Comparison of ENCODE assay signal across 17 cellular contexts in the genomic region with DNA sequence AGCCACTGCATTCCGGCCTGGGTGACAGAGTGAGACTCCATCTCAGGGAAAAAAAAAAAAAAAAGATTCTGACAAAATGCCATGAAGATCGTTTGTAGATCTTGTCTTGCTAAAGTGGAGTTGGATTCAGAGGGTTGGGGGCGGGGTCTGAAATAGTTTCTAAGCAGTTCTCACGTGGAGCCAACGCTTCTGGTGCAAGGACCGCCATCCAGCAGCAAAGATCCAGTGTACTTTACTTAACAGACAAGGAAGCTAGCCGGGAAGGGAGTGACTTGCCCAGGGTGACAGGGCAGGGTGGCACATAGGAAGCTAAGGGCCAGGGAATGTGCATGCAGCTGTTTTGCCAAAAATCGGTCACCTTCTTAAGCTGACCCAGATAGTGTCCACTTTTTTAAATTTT. TPM values are rescaled to one million over a fixed set of nuclear protein-coding genes. Genes with fewer than 3 reads are reported as not detected.
A peak's percentile ranks its signal among the peaks of the same experiment; 100 is the strongest.
DNase-seq lines count a peak whose midpoint lies in the region; ATAC-seq and TF ChIP-seq lines count a peak whose summit lies in the region.
"Had no signal": no experiment of that assay in that cellular context is flagged by ENCODE, and none has a peak within 500 bp of the region (broad histone marks: within the 10 kb centered on the region; RNA-seq: fewer than 3 reads in every experiment).

No MANE protein-coding gene starts in this region.

- CTCF ChIA-PET in activated CD8-positive, alpha-beta memory T cell treated with anti-CD3 and anti-CD28 coated beads, Interleukin-2, amount 10 ng/mL, durations not matched to agents 7 days and 5 days (lab: Charles Lee): interaction anchor here (0.7 to 3.3 kb wide), 4 partner anchors 21 to 102 kb away, joined by 3 to 10 read pairs (median 4); a partner anchor contains a TSS

- H3K36me3 Mint-ChIP-seq in activated CD8-positive, alpha-beta memory T cell treated with anti-CD3 and anti-CD28 coated beads, Interleukin-2, amount 10 ng/mL, durations not matched to agents 7 days and 5 days: peaks cover 41% of the 10 kb centered on the region
- H3K36me3 Mint-ChIP-seq in HFFc6 (ENCODE audit: low read depth): peaks cover 30% of the 10 kb centered on the region
- H3K36me3 Mint-ChIP-seq in chondrocyte (ENCODE audit: low read depth): peaks cover 42% of the 10 kb centered on the region

- no peak for ATAC-seq in activated CD8-positive, alpha-beta memory T cell treated with anti-CD3 and anti-CD28 coated beads, Interleukin-2, amount 10 ng/mL, durations not matched to agents 7 days and 5 days
- ATAC-seq in GM19455 (IDR thresholded peaks at IDR 0.05; ENCODE audit: unreplicated experiment): no peak

- TF ChIP-seq CTCF in HFFc6 (IDR thresholded peaks at IDR 0.05) (no peak), chondrocyte (IDR thresholded peaks at IDR 0.05) (no peak)

- H3K4me3 Mint-ChIP-seq in activated CD8-positive, alpha-beta memory T cell treated with anti-CD3 and anti-CD28 coated beads, Interleukin-2, amount 10 ng/mL, durations not matched to agents 7 days and 5 days: no peak overlapping the region
- no peak overlapping the region; the same call in 1 of the 2 replicates for H3K4me3 Mint-ChIP-seq in HFFc6
- peak overlapping the region; percentile 9 for H3K4me3 Mint-ChIP-seq in chondrocyte (ENCODE audit: unreplicated experiment)
- H3K4me3 Mint-ChIP-seq: immature natural killer cell had no signal

- intact Hi-C loops in posterior vena cava (cut with DNase I): no loop called here

- peak overlapping the region; percentile 52 for H3K27ac Mint-ChIP-seq in activated CD8-positive, alpha-beta memory T cell treated with anti-CD3 and anti-CD28 coated beads, Interleukin-2, amount 10 ng/mL, durations not matched to agents 7 days and 5 days
- H3K27ac Mint-ChIP-seq in HFFc6 (peak overlapping the region; percentile 64), chondrocyte (ENCODE audit: unreplicated experiment) (peak overlapping the region; percentile 70)

- no peak for DNase-seq in activated CD8-positive, alpha-beta memory T cell treated with anti-CD3 and anti-CD28 coated beads, Interleukin-2, amount 10 ng/mL, durations not matched to agents 7 days and 5 days
- no peak for DNase-seq in activated CD8-positive, alpha-beta memory T cell treated with anti-CD3 and anti-CD28 coated beads, Interleukin-2, amount 50 U/mL, for 4 hours
- DNase-seq in HFFc6 (no peak), chondrocyte (ENCODE audit: low spot score) (no peak), posterior vena cava (ENCODE audit: low spot score) (peak; percentile 59), GDM1 (lab: John Stamatoyannopoulos, UW) (no peak), SW480 (ENCODE audit: low spot score) (no peak)
- DNase-seq: activated T-cell treated with anti-CD3 and anti-CD28 coated beads, Interleukin-2, amount 50 U/mL, for 1 hour; heart right ventricle; immature natural killer cell; MM.1S; NCI-H1694; OCI-M1; Right ventricle myocardium superior; stimulated activated CD4-positive, alpha-beta T cell treated with anti-CD3 and anti-CD28 coated beads, Interleukin-12 subunit alpha, Interleukin-12 subunit beta, amount 100 ng/mL, for 4 hours; stimulated activated CD8-positive, alpha-beta memory T cell treated with anti-CD3 and anti-CD28 coated beads, Interleukin-4, amount 100 ng/mL, for 48 hours had no signal

- no peaks in the 10 kb centered on the region for H3K9me3 Mint-ChIP-seq in activated CD8-positive, alpha-beta memory T cell treated with anti-CD3 and anti-CD28 coated beads, Interleukin-2, amount 10 ng/mL, durations not matched to agents 7 days and 5 days (ENCODE audit: low read depth)
- H3K9me3 Mint-ChIP-seq in HFFc6: peaks cover 6% of the 10 kb centered on the region; the same call in 1 of the 2 replicates
- no peaks in the 10 kb centered on the region for H3K9me3 Mint-ChIP-seq in chondrocyte (ENCODE audit: low read depth)
- H3K9me3 Mint-ChIP-seq: immature natural killer cell had no signal

- H3K4me1 Mint-ChIP-seq in activated CD8-positive, alpha-beta memory T cell treated with anti-CD3 and anti-CD28 coated beads, Interleukin-2, amount 10 ng/mL, durations not matched to agents 7 days and 5 days: peaks cover 23% of the 10 kb centered on the region
- H3K4me1 Mint-ChIP-seq in HFFc6 (ENCODE audit: low read depth): peaks cover 26% of the 10 kb centered on the region
- H3K4me1 Mint-ChIP-seq in chondrocyte (ENCODE audit: low read depth): peaks cover 12% of the 10 kb centered on the region

- no peaks in the 10 kb centered on the region for H3K27me3 Mint-ChIP-seq in activated CD8-positive, alpha-beta memory T cell treated with anti-CD3 and anti-CD28 coated beads, Interleukin-2, amount 10 ng/mL, durations not matched to agents 7 days and 5 days
- H3K27me3 Mint-ChIP-seq in HFFc6 (ENCODE audit: insufficient read depth) (peaks cover 67% of the 10 kb centered on the region), chondrocyte (ENCODE audit: low read depth) (no peaks in the 10 kb centered on the region)

RNA-seq across cellular contexts. Expression of a gene that starts 27.4 kb away (rescaled TPM):
- total RNA-seq in activated CD8-positive, alpha-beta memory T cell treated with anti-CD3 and anti-CD28 coated beads, Interleukin-2, amount 10 ng/mL, durations not matched to agents 7 days and 5 days: 10 to 100 TPM; 55.6 to 61.6 TPM
- 1 to 10 TPM in 4 of 6 experiments, under 1 TPM in 2; 0.55 to 6.2 (median 4.9) TPM for total RNA-seq in HFFc6 (2021; fragmentation: NEBNext Ultra II Directional; extraction: Animal tissue kit (Norgen Biotek cat#: 25700))
- 16.7 to 38.4 TPM (median 16.9 TPM) in 3 replicates for total RNA-seq in chondrocyte
- total RNA-seq in posterior vena cava: 10 to 100 TPM; 39.9 to 69.3 TPM

RNA-seq across cellular contexts. Expression of a gene that starts 41.1 kb away (rescaled TPM):
- total RNA-seq in activated CD8-positive, alpha-beta memory T cell treated with anti-CD3 and anti-CD28 coated beads, Interleukin-2, amount 10 ng/mL, durations not matched to agents 7 days and 5 days: 10 to 100 TPM; 82.6 to 86.4 TPM
- 10 to 100 TPM; 27.7 to 42.5 (median 38.5) TPM for total RNA-seq in HFFc6 (2021; fragmentation: NEBNext Ultra II Directional; extraction: Animal tissue kit (Norgen Biotek cat#: 25700))
- 58.7 to 84.1 TPM (median 83.8 TPM) in 3 replicates for total RNA-seq in chondrocyte
- total RNA-seq in posterior vena cava: 10 to 100 TPM; 50.5 to 54.4 TPM
